ENCODE assay signal across 19 cellular contexts in genomic region chr5:17813214-17813613, GRCh38.
"Had no signal": no experiment of that assay in that cellular context is flagged by ENCODE, and none has a peak within 500 bp of the region (broad histone marks: within the 10 kb centered on the region; RNA-seq: fewer than 3 reads in every experiment).

No MANE protein-coding gene starts in this region.

- H3K4me1 ChIP-seq: right atrium auricular region, sigmoid colon, testis, tibial nerve had no signal

- H3K79me2 ChIP-seq: hepatocyte had no signal

- DNase-seq: effector memory CD8-positive, alpha-beta T cell; erythroblast; foreskin melanocyte; head of caudate nucleus; kidney glomerular epithelial cell; natural killer cell; nucleus accumbens; ovary; sigmoid colon; stimulated activated CD4-positive, alpha-beta T cell treated with anti-CD3 and anti-CD28 coated beads, Interleukin-2, amount 100 ng/mL, for 24 hours; stimulated activated CD4-positive, alpha-beta T cell treated with anti-CD3 and anti-CD28 coated beads, Interleukin-4, amount 100 ng/mL, for 4 hours; stimulated activated naive B cell treated with anti-CD40 and anti-IgM and Interleukin-4, amounts not matched to agents 10 μg/mL and 1 μg/mL and 100 μg/mL, for 72 hours; stimulated activated naive CD8-positive, alpha-beta T cell treated with anti-CD3 and anti-CD28 coated beads, Interleukin-15, amount 100 ng/mL, for 72 hours; testis had no signal

- ATAC-seq: effector memory CD8-positive, alpha-beta T cell; natural killer cell; stimulated activated naive B cell treated with anti-CD40 and anti-IgM and Interleukin-4, amounts not matched to agents 10 μg/mL and 1 μg/mL and 100 μg/mL, for 72 hours; stimulated activated naive CD8-positive, alpha-beta T cell treated with anti-CD3 and anti-CD28 coated beads, Interleukin-15, amount 100 ng/mL, for 72 hours had no signal

- H3K36me3 ChIP-seq: ovary, right atrium auricular region, sigmoid colon, tibial nerve had no signal

- H2AFZ ChIP-seq: hepatocyte had no signal

- H3K4me2 ChIP-seq: hepatocyte had no signal

- H3K9me3 ChIP-seq: ovary, right atrium auricular region, sigmoid colon, testis, tibial nerve had no signal

- H3K27me3 ChIP-seq: hepatocyte, ovary, right atrium auricular region, sigmoid colon, testis, tibial nerve had no signal

- FAIRE-seq: colon had no signal

- H3K4me3 ChIP-seq: hepatocyte, ovary, right atrium auricular region, sigmoid colon, skin epidermis, testis, tibial nerve had no signal

- H3K27ac ChIP-seq: hepatocyte, ovary, right atrium auricular region, sigmoid colon, skin epidermis, testis, tibial nerve had no signal
